ENCODE assay signal across 18 cellular contexts in the genomic region with DNA sequence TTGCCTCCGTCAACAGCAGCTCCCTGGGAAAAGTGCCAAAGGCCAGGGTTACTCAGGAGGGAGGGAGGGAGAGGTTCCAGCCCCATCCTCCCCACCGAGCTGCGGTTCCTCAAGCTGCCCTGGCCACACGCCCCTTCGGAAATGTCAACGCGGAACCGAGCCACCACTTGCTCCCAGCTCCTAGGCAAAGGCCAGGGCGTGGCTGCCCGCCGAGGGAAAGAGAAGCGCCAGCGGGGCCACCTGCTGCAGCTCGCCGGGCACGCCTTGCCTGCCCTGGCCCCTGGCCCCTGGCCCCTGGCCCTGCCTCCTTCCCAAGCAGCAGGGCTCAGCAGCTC. TPM values are rescaled to one million over a fixed set of nuclear protein-coding genes. Genes with fewer than 3 reads are reported as not detected.
DNase-seq lines count a peak whose midpoint lies in the region; ATAC-seq and TF ChIP-seq lines count a peak whose summit lies in the region.
"Had no signal": no experiment of that assay in that cellular context is flagged by ENCODE, and none has a peak within 500 bp of the region (broad histone marks: within the 10 kb centered on the region; RNA-seq: fewer than 3 reads in every experiment).

No MANE protein-coding gene starts in this region.

- ATAC-seq in GM18505 (IDR thresholded peaks at IDR 0.05; ENCODE audit: unreplicated experiment) (no peak), GM21786 (IDR thresholded peaks at IDR 0.05; ENCODE audit: unreplicated experiment) (no peak)
- ATAC-seq: natural killer cell treated with Interleukin-12 subunit alpha and Interleukin-12 subunit beta and Interleukin-15 and Interleukin-18, amount 100 ng/mL, for 72 hours; Panc1; stimulated activated effector memory CD8-positive, alpha-beta T cell treated with anti-CD3 and anti-CD28 coated beads, Interleukin-12 subunit alpha, Interleukin-12 subunit beta, amount 100 ng/mL, for 72 hours had no signal

- TF ChIP-seq EP300 in ovary (IDR thresholded peaks at IDR 0.05) = no peak

- intact Hi-C loops in adrenal gland (cut with DNase I) (no loop called here), ovary (cut with DNase I) (no loop called here)

- H3K4me3 ChIP-seq in AG04450 (ENCODE audit: low read depth, low read length) (no peak overlapping the region), adrenal gland (no peak overlapping the region), fibroblast of villous mesenchyme (ENCODE audit: low read depth, low read length) (no peak overlapping the region), ovary (no peak overlapping the region)

- no peaks in the 10 kb centered on the region for H3K9me3 ChIP-seq in AG04450 (ENCODE audit: control insufficient read depth, insufficient read depth, low read length)
- no peaks in the 10 kb centered on the region for H3K9me3 ChIP-seq in adrenal gland (replicated peaks in 1 of 3)
- no peaks in the 10 kb centered on the region for H3K9me3 ChIP-seq in ovary
- H3K9me3 ChIP-seq: Caco-2 had no signal

- H3K27ac ChIP-seq in AG04450 (ENCODE audit: low read depth, low read length) (no peak overlapping the region), adrenal gland (peak overlapping the region in 2 of 5 donors; percentile 34 to 40), ovary (no peak overlapping the region)
- H3K27ac ChIP-seq: WERI-Rb-1 had no signal

- DNase-seq in AG04450 (ENCODE audit: low read depth, low spot score) = peak; percentile 36
- DNase-seq in adrenal gland = peak; percentile 58 to 87 (median 81)
- peak; percentile 58 for DNase-seq in fibroblast of villous mesenchyme (ENCODE audit: low read depth)
- peak; percentile 55 to 76 (median 68) for DNase-seq in ovary
- no peak for DNase-seq in NCI-H446 (lab: John Stamatoyannopoulos, UW)
- no peak for DNase-seq in ecto neural progenitor cell (ENCODE audit: low spot score)
- DNase-seq: activated gamma-delta T cell, Caco-2, NCI-H1105 treated with DMSO at 0.1 percent for 48 hours, NCI-H526 treated with DMSO at 0.1 percent for 48 hours, SW 1271, WERI-Rb-1 had no signal

- 40 to 53% (median 40%) methylated on average over 3 to 16 of the region's 16 CpGs; no CpG with 5 or more reads in 1 of the 4 donors for WGBS in adrenal gland, 4 donors
- 50 to 65% (median 56%) methylated on average over 15 to 16 of the region's 16 CpGs for WGBS in ovary, 3 donors

- TF ChIP-seq POLR2A in adrenal gland (IDR thresholded peaks at IDR 0.05) (no peak), ovary (IDR thresholded peaks at IDR 0.05) (no peak), GM18505 (IDR thresholded peaks at IDR 0.05; ENCODE audit: borderline replicate concordance, extremely low read depth, insufficient read depth, insufficient read length) (no peak)

- CTCF ChIA-PET in AG04450 (lab: Charles Lee) = no interaction called here

- TF ChIP-seq CTCF in AG04450 (IDR thresholded peaks at IDR 0.05; ENCODE audit: low read depth, low read length) (no peak), adrenal gland (IDR thresholded peaks at IDR 0.05) (no peak), fibroblast of villous mesenchyme (IDR thresholded peaks at IDR 0.05; ENCODE audit: insufficient read depth, low read depth, low read length) (no peak), ovary (IDR thresholded peaks at IDR 0.05) (no peak)

- H3K27me3 ChIP-seq in AG04450 (ENCODE audit: control insufficient read depth, insufficient read depth, low read length) (no peaks in the 10 kb centered on the region), adrenal gland (no peaks in the 10 kb centered on the region), ovary (no peaks in the 10 kb centered on the region)

- POLR2A ChIA-PET in AG04450 (lab: Yijun Ruan, JAX) = no interaction called here

- H3K4me1 ChIP-seq in adrenal gland (replicated peaks in 1 of 2) (peaks cover 0 to 4% of the 10 kb centered on the region in 2 donors), ovary (ENCODE audit: insufficient read depth) (no peaks in the 10 kb centered on the region)
- H3K4me1 ChIP-seq: Caco-2 had no signal

- peaks cover 0 to 16% of the 10 kb centered on the region in 2 donors for H3K36me3 ChIP-seq in adrenal gland (replicated peaks in 1 of 2)
- no peaks in the 10 kb centered on the region for H3K36me3 ChIP-seq in ovary

RNA-seq across cellular contexts. Expression of a gene that starts 15.3 kb away (rescaled TPM):
- polyA plus RNA-seq in AG04450 (2011; rRNA removed) (6.9 and 12.3 TPM in 2 replicates), adrenal gland (100 to 1,000 TPM in 1 of 3 donors, 10 to 100 TPM in 2; 51.8 to 118 (median 63.0) TPM), ovary (10 to 100 TPM in 1 of 2 donors, 1 to 10 TPM in 1; 7.5 to 10.0 TPM)
- polyA minus RNA-seq in AG04450 (2011; rRNA and poly(A)+ RNA removed) = 18.4 and 30.5 TPM in 2 replicates
- total RNA-seq in adrenal gland (100 to 1,000 TPM in 4 of 8 donors, 10 to 100 TPM in 4; 37.2 to 136 (median 92.7) TPM), fibroblast of villous mesenchyme (9.1 and 12.2 TPM in 2 replicates), ovary (10 to 100 TPM in 5 of 7 donors, 1 to 10 TPM in 2; 6.3 to 23.5 (median 16.3) TPM)

RNA-seq across cellular contexts. Expression of a gene that starts 21.2 kb away (rescaled TPM):
- polyA plus RNA-seq in AG04450 (2011; rRNA removed) (108 and 114 TPM in 2 replicates), adrenal gland (100 to 1,000 TPM; 121 to 274 (median 218) TPM), ovary (100 to 1,000 TPM; 151 to 195 TPM)
- polyA minus RNA-seq in AG04450 (2011; rRNA and poly(A)+ RNA removed) = 69.0 and 80.9 TPM in 2 replicates
- total RNA-seq in adrenal gland (100 to 1,000 TPM; 168 to 343 (median 277) TPM), fibroblast of villous mesenchyme (105 and 127 TPM in 2 replicates), ovary (100 to 1,000 TPM in 5 of 7 donors, 10 to 100 TPM in 2; 53.7 to 146 (median 126) TPM)

RNA-seq across cellular contexts. Expression of a gene that starts 21.7 kb away (rescaled TPM):
- 4.2 and 5.8 TPM in 2 replicates for polyA plus RNA-seq in AG04450 (2011; rRNA removed)
- 7.6 and 9.1 TPM in 2 replicates for polyA minus RNA-seq in AG04450 (2011; rRNA and poly(A)+ RNA removed)
- total RNA-seq in adrenal gland = 10 to 100 TPM; 36.5 to 78.0 (median 53.4) TPM
- 10 to 100 TPM; 29.7 to 58.6 (median 42.3) TPM for polyA plus RNA-seq in adrenal gland
- 15.5 and 19.3 TPM in 2 replicates for total RNA-seq in fibroblast of villous mesenchyme
- total RNA-seq in ovary = 10 to 100 TPM in 1 of 7 donors, 1 to 10 TPM in 6; 6.1 to 11.1 (median 9.1) TPM
- polyA plus RNA-seq in ovary = 1 to 10 TPM; 1.4 to 5.1 TPM

RNA-seq across cellular contexts. Expression of a gene that starts 29.4 kb away (rescaled TPM):
- 0.17 TPM in 1 of 2 replicates, not detected in the other for polyA plus RNA-seq in AG04450 (2011; rRNA removed)
- polyA minus RNA-seq in AG04450 (2011; rRNA and poly(A)+ RNA removed) = not detected in 2 replicates
- 1 to 10 TPM in 3 of 8 donors, under 1 TPM in 3, not detected in 2; 0.48 to 2.7 (median 1.1) TPM for total RNA-seq in adrenal gland
- polyA plus RNA-seq in adrenal gland = 1 to 10 TPM in 2 of 3 donors, under 1 TPM in 1; 0.42 to 6.5 (median 1.9) TPM
- total RNA-seq in fibroblast of villous mesenchyme = under 0.01 and 0.32 TPM in 2 replicates
- 1 to 10 TPM in 4 of 7 donors, under 1 TPM in 2, not detected in 1; 0.51 to 5.9 (median 1.6) TPM for total RNA-seq in ovary
- 1 to 10 TPM in 1 of 2 donors, under 1 TPM in 1; 0.87 to 1.1 TPM for polyA plus RNA-seq in ovary
- total RNA-seq: Caco-2; natural killer cell treated with Interleukin-12 subunit alpha and Interleukin-12 subunit beta and Interleukin-15 and Interleukin-18, amount 100 ng/mL, for 72 hours had no signal
- polyA plus RNA-seq: IgD-negative memory B cell had no signal

RNA-seq across cellular contexts. Expression of a gene that starts 56.0 kb away (rescaled TPM):
- polyA plus RNA-seq in AG04450 (2011; rRNA removed) (not detected in 2 replicates), adrenal gland (not detected), ovary (under 1 TPM in 1 of 2 donors, not detected in 1; 0.28 TPM)
- polyA minus RNA-seq in AG04450 (2011; rRNA and poly(A)+ RNA removed) = not detected in 2 replicates
- total RNA-seq in adrenal gland (under 1 TPM in 5 of 8 donors, not detected in 3; 0.11 to 0.28 (median 0.23) TPM), fibroblast of villous mesenchyme (under 0.01 TPM in 1 of 2 replicates, not detected in the other), ovary (1 to 10 TPM in 3 of 7 donors, under 1 TPM in 4; 0.12 to 3.7 (median 0.74) TPM)
- total RNA-seq: natural killer cell treated with Interleukin-12 subunit alpha and Interleukin-12 subunit beta and Interleukin-15 and Interleukin-18, amount 100 ng/mL, for 72 hours had no signal
- polyA plus RNA-seq: IgD-negative memory B cell had no signal

Comparison
In these comparisons a context has a peak if more than half of its experiments do, and no peak if none do; other contexts are left out.
1. DNase-seq: peak in AG04450 (single experiment), adrenal gland (7 of 7), fibroblast of villous mesenchyme (single experiment) and ovary (5 of 5); none in NCI-H446 (0 of 2) and ecto neural progenitor cell (single experiment).